13 cellular contexts compared by ENCODE assay signal in the genomic region with DNA sequence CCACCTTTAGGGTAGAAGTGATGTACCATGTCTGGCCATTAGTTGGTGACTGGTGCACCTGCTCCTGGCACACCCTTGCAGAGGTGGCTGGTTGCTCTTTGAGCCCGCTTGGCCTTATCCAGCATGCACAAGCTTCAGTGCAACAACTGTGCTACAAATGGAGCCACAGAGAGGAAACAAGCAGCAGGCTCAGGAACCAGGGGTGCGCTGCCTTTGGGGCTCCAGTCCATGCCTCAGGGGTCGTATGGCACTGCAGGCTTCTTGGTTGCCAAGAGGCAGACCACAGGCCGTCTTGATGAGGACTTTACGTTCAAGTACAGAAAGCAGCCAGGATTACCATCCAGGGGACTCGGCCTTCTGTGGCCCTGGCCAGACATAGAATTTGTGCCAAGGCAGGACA. TPM values are rescaled to one million over a fixed set of nuclear protein-coding genes. Genes with fewer than 3 reads are reported as not detected.
"Had no signal": no experiment of that assay in that cellular context is flagged by ENCODE, and none has a peak within 500 bp of the region (broad histone marks: within the 10 kb centered on the region; RNA-seq: fewer than 3 reads in every experiment).

No MANE protein-coding gene starts in this region.

RNA-seq across cellular contexts. Expression of a gene that starts 44.6 kb away (rescaled TPM):
- total RNA-seq: stomach, subcutaneous adipose tissue, suprapubic skin, temporal lobe, thoracic aorta, tibial nerve, transverse colon, upper lobe of left lung, upper lobe of right lung, ureter, urinary bladder, uterus, vagina had no signal
- polyA plus RNA-seq: stomach, urinary bladder had no signal
